21 cellular contexts compared by ENCODE assay signal in genomic region chr11:116893437-116893836, GRCh38. TPM values are rescaled to one million over a fixed set of nuclear protein-coding genes. Genes with fewer than 3 reads are reported as not detected.
A peak's percentile ranks its signal among the peaks of the same experiment; 100 is the strongest.
DNase-seq lines count a peak whose midpoint lies in the region; ATAC-seq and TF ChIP-seq lines count a peak whose summit lies in the region.
"Had no signal": no experiment of that assay in that cellular context is flagged by ENCODE, and none has a peak within 500 bp of the region (broad histone marks: within the 10 kb centered on the region; RNA-seq: fewer than 3 reads in every experiment).

No MANE protein-coding gene starts in this region.

- no peaks in the 10 kb centered on the region for H3K27me3 Mint-ChIP-seq in central memory CD8-positive, alpha-beta T cell
- H3K27me3 Mint-ChIP-seq in naive thymus-derived CD4-positive, alpha-beta T cell: no peaks in the 10 kb centered on the region
- H3K27me3 Mint-ChIP-seq in activated CD8-positive, alpha-beta memory T cell treated with anti-CD3 and anti-CD28 coated beads, Interleukin-2, amount 10 ng/mL, durations not matched to agents 7 days and 5 days: no peaks in the 10 kb centered on the region
- H3K27me3 Mint-ChIP-seq in stimulated activated memory B cell treated with anti-CD40 and anti-IgM and Interleukin-4, amounts not matched to agents 10 μg/mL and 1 μg/mL and 100 μg/mL, for 72 hours: no peaks in the 10 kb centered on the region

- peaks cover 40% of the 10 kb centered on the region for H3K36me3 Mint-ChIP-seq in central memory CD8-positive, alpha-beta T cell (ENCODE audit: insufficient read depth)
- peaks cover 5 to 39% (median 21%) of the 10 kb centered on the region in 5 donors for H3K36me3 Mint-ChIP-seq in naive thymus-derived CD4-positive, alpha-beta T cell
- peaks cover 21% of the 10 kb centered on the region for H3K36me3 Mint-ChIP-seq in activated CD8-positive, alpha-beta memory T cell treated with anti-CD3 and anti-CD28 coated beads, Interleukin-2, amount 10 ng/mL, durations not matched to agents 7 days and 5 days
- peaks cover 38% of the 10 kb centered on the region for H3K36me3 Mint-ChIP-seq in stimulated activated memory B cell treated with anti-CD40 and anti-IgM and Interleukin-4, amounts not matched to agents 10 μg/mL and 1 μg/mL and 100 μg/mL, for 72 hours

- H3K4me1 ChIP-seq in cardiac muscle cell (ENCODE audit: low read depth): peaks cover 14% of the 10 kb centered on the region
- peaks cover 7 to 12% of the 10 kb centered on the region in 2 donors for H3K4me1 ChIP-seq in naive thymus-derived CD4-positive, alpha-beta T cell (ENCODE audit: control insufficient read depth in 2 of 2, insufficient read depth in 2 of 2, low read length in 2 of 2)
- H3K4me1 ChIP-seq in uterus: no peaks in the 10 kb centered on the region

- H3K27me3 ChIP-seq in cardiac muscle cell: no peaks in the 10 kb centered on the region
- no peaks in the 10 kb centered on the region for H3K27me3 ChIP-seq in naive thymus-derived CD4-positive, alpha-beta T cell (ENCODE audit: control insufficient read depth in 2 of 2, insufficient read depth in 2 of 2, low read length in 2 of 2)
- H3K27me3 ChIP-seq in uterus: no peaks in the 10 kb centered on the region
- H3K27me3 ChIP-seq: BLaER1 treated with 17β-estradiol and CSF1 and Interleukin-3, amounts not matched to agents 10 nM and 100 nM had no signal

- H3K36me3 ChIP-seq in cardiac muscle cell: peaks cover 26% of the 10 kb centered on the region
- peaks cover 0 to 39% (median 11%) of the 10 kb centered on the region in 3 experiments for H3K36me3 ChIP-seq in naive thymus-derived CD4-positive, alpha-beta T cell (ENCODE audit: control insufficient read depth in 2 of 3, insufficient read depth in 3 of 3, low read length in 3 of 3)
- H3K36me3 ChIP-seq in uterus: no peaks in the 10 kb centered on the region

- DNase-seq in cardiac muscle cell (ENCODE audit: low read depth in 1 of 2, low spot score in 1 of 2) (no peak), cardiac septum (ENCODE audit: low spot score) (no peak), uterus (no peak), MV-4-11 (lab: John Stamatoyannopoulos, UW) (no peak)
- no peak for DNase-seq in central memory CD8-positive, alpha-beta T cell (ENCODE audit: low spot score in 2 of 2)
- DNase-seq in naive thymus-derived CD4-positive, alpha-beta T cell: no peak
- DNase-seq in activated CD8-positive, alpha-beta memory T cell treated with anti-CD3 and anti-CD28 coated beads, Interleukin-2, amount 10 ng/mL, durations not matched to agents 7 days and 5 days: no peak
- DNase-seq: 8988T, GM23248, H9, KG1, NCI-H1092 treated with DMSO at 0.1 percent for 48 hours, NCI-H1436 treated with DMSO at 0.1 percent for 48 hours, NCI-H226, NCI-H510A treated with DMSO at 0.1 percent for 48 hours, NCI-H748 treated with DMSO at 0.1 percent for 48 hours, PC-9, RPMI8226, SHP77 had no signal

- no peak overlapping the region for H3K4me3 ChIP-seq in cardiac muscle cell
- no peak overlapping the region for H3K4me3 ChIP-seq in naive thymus-derived CD4-positive, alpha-beta T cell (ENCODE audit: low read length)
- H3K4me3 ChIP-seq in uterus: no peak overlapping the region
- H3K4me3 ChIP-seq: BLaER1 treated with 17β-estradiol and CSF1 and Interleukin-3, amounts not matched to agents 10 nM and 100 nM; GM23248; PC-9 had no signal

- CTCF ChIA-PET in naive thymus-derived CD4-positive, alpha-beta T cell (lab: Charles Lee): interaction anchor here (0.7 to 2.1 kb wide), 3 partner anchors 14 to 212 kb away, joined by 3 to 10 read pairs (median 7); no protein-coding TSS in a partner anchor
- CTCF ChIA-PET in activated CD8-positive, alpha-beta memory T cell treated with anti-CD3 and anti-CD28 coated beads, Interleukin-2, amount 10 ng/mL, durations not matched to agents 7 days and 5 days (lab: Charles Lee): interaction anchor here (1.1 kb wide), 1 partner anchor 58 kb away, joined by 3 read pairs; no protein-coding TSS in a partner anchor

- TF ChIP-seq CTCF in cardiac muscle cell (IDR thresholded peaks at IDR 0.05; ENCODE audit: low read depth, low read length) (no peak), uterus (IDR thresholded peaks at IDR 0.05) (no peak)

- H3K27ac Mint-ChIP-seq in central memory CD8-positive, alpha-beta T cell (ENCODE audit: low read depth): peak overlapping the region; percentile 15
- peak overlapping the region in 5 of 9 donors; percentile 5 to 77 (median 33) for H3K27ac Mint-ChIP-seq in naive thymus-derived CD4-positive, alpha-beta T cell
- no peak overlapping the region for H3K27ac Mint-ChIP-seq in activated CD8-positive, alpha-beta memory T cell treated with anti-CD3 and anti-CD28 coated beads, Interleukin-2, amount 10 ng/mL, durations not matched to agents 7 days and 5 days
- no peak overlapping the region for H3K27ac Mint-ChIP-seq in stimulated activated memory B cell treated with anti-CD40 and anti-IgM and Interleukin-4, amounts not matched to agents 10 μg/mL and 1 μg/mL and 100 μg/mL, for 72 hours
- H3K27ac Mint-ChIP-seq: H9 had no signal

- peak overlapping the region; percentile 80 for H3K27ac ChIP-seq in cardiac muscle cell
- no peak overlapping the region for H3K27ac ChIP-seq in naive thymus-derived CD4-positive, alpha-beta T cell (ENCODE audit: low read depth, low read length)
- H3K27ac ChIP-seq in uterus: peak overlapping the region; percentile 19 to 24
- H3K27ac ChIP-seq: BLaER1 treated with 17β-estradiol and CSF1 and Interleukin-3, amounts not matched to agents 10 nM and 100 nM; GM23248; PC-9 had no signal

- H3K4me1 Mint-ChIP-seq in central memory CD8-positive, alpha-beta T cell: peaks cover 30% of the 10 kb centered on the region
- H3K4me1 Mint-ChIP-seq in naive thymus-derived CD4-positive, alpha-beta T cell: peaks cover 14 to 30% (median 21%) of the 10 kb centered on the region in 7 donors
- H3K4me1 Mint-ChIP-seq in activated CD8-positive, alpha-beta memory T cell treated with anti-CD3 and anti-CD28 coated beads, Interleukin-2, amount 10 ng/mL, durations not matched to agents 7 days and 5 days: peaks cover 16% of the 10 kb centered on the region
- H3K4me1 Mint-ChIP-seq in stimulated activated memory B cell treated with anti-CD40 and anti-IgM and Interleukin-4, amounts not matched to agents 10 μg/mL and 1 μg/mL and 100 μg/mL, for 72 hours: peaks cover 17% of the 10 kb centered on the region

- no peak for TF ChIP-seq POLR2A in uterus (IDR thresholded peaks at IDR 0.05)

- POLR2A ChIA-PET in naive thymus-derived CD4-positive, alpha-beta T cell (lab: Charles Lee): no interaction called here

- no peak for ATAC-seq in central memory CD8-positive, alpha-beta T cell (replicated peaks; ENCODE audit: extremely low read depth, poor library complexity, severe bottlenecking)
- ATAC-seq in naive thymus-derived CD4-positive, alpha-beta T cell: no peak
- no peak for ATAC-seq in activated CD8-positive, alpha-beta memory T cell treated with anti-CD3 and anti-CD28 coated beads, Interleukin-2, amount 10 ng/mL, durations not matched to agents 7 days and 5 days
- no peak for ATAC-seq in stimulated activated memory B cell treated with anti-CD40 and anti-IgM and Interleukin-4, amounts not matched to agents 10 μg/mL and 1 μg/mL and 100 μg/mL, for 72 hours

- H3K9me3 ChIP-seq in cardiac muscle cell (ENCODE audit: low read depth): no peaks in the 10 kb centered on the region
- H3K9me3 ChIP-seq in naive thymus-derived CD4-positive, alpha-beta T cell (ENCODE audit: control insufficient read depth in 2 of 3, low read length in 3 of 3): no peaks in the 10 kb centered on the region
- no peaks in the 10 kb centered on the region for H3K9me3 ChIP-seq in uterus
- H3K9me3 ChIP-seq: BLaER1 treated with 17β-estradiol and CSF1 and Interleukin-3, amounts not matched to agents 10 nM and 100 nM had no signal

- intact Hi-C loops in cardiac septum (cut with DNase I): no loop called here
- intact Hi-C loops in naive thymus-derived CD4-positive, alpha-beta T cell (cut with micrococcal nuclease): loop anchor here in 1 of 2 donors (5.0 kb wide), 1 partner anchor 34 kb away; no protein-coding TSS in a partner anchor
- intact Hi-C loops in uterus (cut with DNase I; ENCODE audit: low total_unique reads): no loop called here

- H3K4me3 Mint-ChIP-seq in central memory CD8-positive, alpha-beta T cell: no peak overlapping the region
- no peak overlapping the region for H3K4me3 Mint-ChIP-seq in naive thymus-derived CD4-positive, alpha-beta T cell
- H3K4me3 Mint-ChIP-seq in activated CD8-positive, alpha-beta memory T cell treated with anti-CD3 and anti-CD28 coated beads, Interleukin-2, amount 10 ng/mL, durations not matched to agents 7 days and 5 days: no peak overlapping the region
- no peak overlapping the region for H3K4me3 Mint-ChIP-seq in stimulated activated memory B cell treated with anti-CD40 and anti-IgM and Interleukin-4, amounts not matched to agents 10 μg/mL and 1 μg/mL and 100 μg/mL, for 72 hours
- H3K4me3 Mint-ChIP-seq: H9 had no signal

- no peaks in the 10 kb centered on the region for H3K9me3 Mint-ChIP-seq in central memory CD8-positive, alpha-beta T cell
- H3K9me3 Mint-ChIP-seq in naive thymus-derived CD4-positive, alpha-beta T cell: no peaks in the 10 kb centered on the region
- H3K9me3 Mint-ChIP-seq in activated CD8-positive, alpha-beta memory T cell treated with anti-CD3 and anti-CD28 coated beads, Interleukin-2, amount 10 ng/mL, durations not matched to agents 7 days and 5 days (ENCODE audit: low read depth): no peaks in the 10 kb centered on the region
- no peaks in the 10 kb centered on the region for H3K9me3 Mint-ChIP-seq in stimulated activated memory B cell treated with anti-CD40 and anti-IgM and Interleukin-4, amounts not matched to agents 10 μg/mL and 1 μg/mL and 100 μg/mL, for 72 hours
- H3K9me3 Mint-ChIP-seq: H9 had no signal

RNA-seq across cellular contexts. Expression of gene APOA1, which starts 56.0 kb away (rescaled TPM):
- total RNA-seq in cardiac muscle cell: 56.3 and 85.9 TPM in 2 replicates
- polyA plus RNA-seq in cardiac muscle cell: 59.0 and 117 TPM in 2 replicates
- 47.2 TPM for total RNA-seq in cardiac septum
- total RNA-seq in naive thymus-derived CD4-positive, alpha-beta T cell: under 1 TPM; 0.24 to 0.70 (median 0.51) TPM
- not detected for polyA plus RNA-seq in naive thymus-derived CD4-positive, alpha-beta T cell
- total RNA-seq in uterus: 1 to 10 TPM in 2 of 4 donors, not detected in 2; 2.2 to 3.5 TPM
- under 1 TPM in 1 of 2 experiments, not detected in 1; 0.23 TPM for total RNA-seq in activated CD8-positive, alpha-beta memory T cell treated with anti-CD3 and anti-CD28 coated beads, Interleukin-2, amount 10 ng/mL, durations not matched to agents 7 days and 5 days
- total RNA-seq: GM23248, PC-9 had no signal

Comparison
In these comparisons a context has a peak if more than half of its experiments do, and no peak if none do; other contexts are left out.
1. H3K27ac Mint-ChIP-seq: peak in central memory CD8-positive, alpha-beta T cell (single experiment) and naive thymus-derived CD4-positive, alpha-beta T cell (5 of 9); none in activated CD8-positive, alpha-beta memory T cell treated with anti-CD3 and anti-CD28 coated beads, Interleukin-2, amount 10 ng/mL, durations not matched to agents 7 days and 5 days (single experiment) and stimulated activated memory B cell treated with anti-CD40 and anti-IgM and Interleukin-4, amounts not matched to agents 10 μg/mL and 1 μg/mL and 100 μg/mL, for 72 hours (single experiment).
2. RNA of gene APOA1, which starts 56.0 kb away (total RNA-seq): 56.3 to 85.9 TPM in cardiac muscle cell and 47.2 TPM in cardiac septum (single experiment); 2.2 to 3.5 TPM in uterus, 0.24 to 0.70 TPM in naive thymus-derived CD4-positive, alpha-beta T cell and 0.23 TPM in activated CD8-positive, alpha-beta memory T cell treated with anti-CD3 and anti-CD28 coated beads, Interleukin-2, amount 10 ng/mL, durations not matched to agents 7 days and 5 days; every median in the first group is over 10 times any median in the second.